ENCODE assay signal across 14 cellular contexts in genomic region chr16:70582280-70582978, GRCh38. TPM values are rescaled to one million over a fixed set of nuclear protein-coding genes. Genes with fewer than 3 reads are reported as not detected.
A peak's percentile ranks its signal among the peaks of the same experiment; 100 is the strongest.
DNase-seq lines count a peak whose midpoint lies in the region; FAIRE-seq and TF ChIP-seq lines count a peak whose summit lies in the region.
"Had no signal": no experiment of that assay in that cellular context is flagged by ENCODE, and none has a peak within 500 bp of the region (broad histone marks: within the 10 kb centered on the region; RNA-seq: fewer than 3 reads in every experiment).

No MANE protein-coding gene starts in this region.

- no peaks in the 10 kb centered on the region for H3K9me3 ChIP-seq in GM23248 (ENCODE audit: low read depth)
- H3K9me3 ChIP-seq in WERI-Rb-1 (ENCODE audit: severe bottlenecking): no peaks in the 10 kb centered on the region
- H3K9me3 ChIP-seq in mesenchymal stem cell (ENCODE audit: control insufficient read depth, low read length): no peaks in the 10 kb centered on the region
- no peaks in the 10 kb centered on the region for H3K9me3 ChIP-seq in CD4-positive, alpha-beta memory T cell (ENCODE audit: control insufficient read depth in 1 of 2, low read length in 2 of 2)
- H3K9me3 ChIP-seq: heart left ventricle, SJSA1 had no signal

- peak; percentile 42; the same call in 1 of the 2 replicates for TF ChIP-seq CTCF in WERI-Rb-1 (IDR thresholded peaks at IDR 0.05; ENCODE audit: low read depth, low read length)

- POLR2A ChIA-PET in CD4-positive, alpha-beta memory T cell (lab: Charles Lee; ENCODE audit: partially characterized antibody): no interaction called here

- no peaks in the 10 kb centered on the region for H3F3A ChIP-seq in GM23248 (ENCODE audit: insufficient read depth)

- no peak overlapping the region for H3K27ac ChIP-seq in GM23248
- no peak overlapping the region for H3K27ac ChIP-seq in WERI-Rb-1
- no peak overlapping the region for H3K27ac ChIP-seq in mesenchymal stem cell (ENCODE audit: low read length, poor library complexity, severe bottlenecking)
- H3K27ac ChIP-seq in CD4-positive, alpha-beta memory T cell (ENCODE audit: low read depth, low read length): no peak overlapping the region
- H3K27ac ChIP-seq: heart left ventricle, SJSA1 had no signal

- peak overlapping the region in 1 of 2 experiments; percentile 28 for H3K23ac ChIP-seq in mesenchymal stem cell (ENCODE audit: low read length in 2 of 2)

- FAIRE-seq in RCC 7860 (lab: Jason Lieb, UNC): no peak

- H3K79me1 ChIP-seq in mesenchymal stem cell (replicated peaks; ENCODE audit: low read length, poor library complexity, severe bottlenecking): no peaks in the 10 kb centered on the region

- H3K27ac Mint-ChIP-seq in CD4-positive, alpha-beta memory T cell: peak overlapping the region in 2 of 7 donors; percentile 5 to 77
- H3K27ac Mint-ChIP-seq: stimulated activated naive CD8-positive, alpha-beta T cell treated with anti-CD3 and anti-CD28 coated beads, Interleukin-15, Interleukin-2, amounts not matched to agents 100 ng/mL and 50 ng/mL, for 24 hours had no signal

- H3K4me3 Mint-ChIP-seq in CD4-positive, alpha-beta memory T cell: no peak overlapping the region
- H3K4me3 Mint-ChIP-seq: stimulated activated naive CD8-positive, alpha-beta T cell treated with anti-CD3 and anti-CD28 coated beads, Interleukin-15, Interleukin-2, amounts not matched to agents 100 ng/mL and 50 ng/mL, for 24 hours had no signal

- no peaks in the 10 kb centered on the region for H3K79me2 ChIP-seq in GM23248 (ENCODE audit: insufficient read depth)

- H2BK12ac ChIP-seq in mesenchymal stem cell (ENCODE audit: low read length in 2 of 2): no peak overlapping the region

- H4K8ac ChIP-seq in mesenchymal stem cell (ENCODE audit: low read length): peak overlapping the region; percentile 55

- no peak overlapping the region for H3K9ac ChIP-seq in GM23248
- no peak overlapping the region for H3K9ac ChIP-seq in mesenchymal stem cell (ENCODE audit: low read length)

- no peak overlapping the region for H3K18ac ChIP-seq in mesenchymal stem cell (ENCODE audit: low read depth in 1 of 2, low read length in 2 of 2)

- H3K27me3 Mint-ChIP-seq in CD4-positive, alpha-beta memory T cell: peaks cover 0 to 5% of the 10 kb centered on the region in 2 donors
- H3K27me3 Mint-ChIP-seq: stimulated activated naive CD8-positive, alpha-beta T cell treated with anti-CD3 and anti-CD28 coated beads, Interleukin-15, Interleukin-2, amounts not matched to agents 100 ng/mL and 50 ng/mL, for 24 hours had no signal

- DNase-seq in NCI-H82 (lab: John Stamatoyannopoulos, UW) (peak; percentile 23), NCI-H82 treated with DMSO at 0.1 percent for 48 hours (lab: John Stamatoyannopoulos, UW; ENCODE audit: unreplicated experiment) (no peak), GM23248 (peak; percentile 27), WERI-Rb-1 (no peak), mesenchymal stem cell (no peak), NCI-H1105 treated with DMSO at 0.1 percent for 48 hours (lab: John Stamatoyannopoulos, UW) (no peak), RCC 7860 (ENCODE audit: low spot score) (no peak)
- no peak for DNase-seq in CD4-positive, alpha-beta memory T cell
- DNase-seq: ACHN, heart left ventricle, NCI-H1417 had no signal

- peak overlapping the region in 1 of 2 experiments; percentile 58 for H3K14ac ChIP-seq in mesenchymal stem cell (ENCODE audit: low read length in 2 of 2)

- no peaks in the 10 kb centered on the region for H3K9me2 ChIP-seq in GM23248 (ENCODE audit: insufficient read depth)

- H3K27me3 ChIP-seq in GM23248 (replicated peaks; ENCODE audit: insufficient read depth) (no peaks in the 10 kb centered on the region), WERI-Rb-1 (ENCODE audit: insufficient read depth, low read depth, severe bottlenecking) (no peaks in the 10 kb centered on the region), mesenchymal stem cell (ENCODE audit: control insufficient read depth in 1 of 2, insufficient read depth in 1 of 2, low read length in 2 of 2) (no peaks in the 10 kb centered on the region)
- H3K27me3 ChIP-seq in CD4-positive, alpha-beta memory T cell (ENCODE audit: insufficient read depth, low read length): no peaks in the 10 kb centered on the region
- H3K27me3 ChIP-seq: heart left ventricle, SJSA1 had no signal

- no peak overlapping the region for H4K91ac ChIP-seq in mesenchymal stem cell (ENCODE audit: low read length)

- CTCF ChIA-PET in CD4-positive, alpha-beta memory T cell (lab: Charles Lee; ENCODE audit: partially characterized antibody): no interaction called here

- no peaks in the 10 kb centered on the region for H3K9me3 Mint-ChIP-seq in CD4-positive, alpha-beta memory T cell
- H3K9me3 Mint-ChIP-seq: stimulated activated naive CD8-positive, alpha-beta T cell treated with anti-CD3 and anti-CD28 coated beads, Interleukin-15, Interleukin-2, amounts not matched to agents 100 ng/mL and 50 ng/mL, for 24 hours had no signal

- H3K4me2 ChIP-seq in GM23248 (ENCODE audit: unreplicated experiment) (no peak overlapping the region), mesenchymal stem cell (ENCODE audit: low read length, poor library complexity, severe bottlenecking) (no peak overlapping the region)
- H3K4me2 ChIP-seq: smooth muscle cell had no signal

- WGBS in GM23248 (ENCODE audit: low coverage in 1 of 2, low lambda C conversion rate in 2 of 2, missing lambda C conversion rate in 2 of 2), 2 experiments: 83 to 84% methylated on average over 11 of the region's 11 CpGs
- 86% methylated on average over 11 of the region's 11 CpGs for WGBS in mesenchymal stem cell

- H3K4me1 ChIP-seq in GM23248 (ENCODE audit: insufficient read depth) (peaks cover 4% of the 10 kb centered on the region), mesenchymal stem cell (ENCODE audit: control insufficient read depth, insufficient read depth, low read depth, low read length) (peaks cover 3% of the 10 kb centered on the region)
- H3K4me1 ChIP-seq in CD4-positive, alpha-beta memory T cell (ENCODE audit: insufficient read depth, low read length): no peaks in the 10 kb centered on the region

- H2BK5ac ChIP-seq in mesenchymal stem cell (ENCODE audit: low read depth, low read length, poor library complexity, severe bottlenecking): no peak overlapping the region

- no peak overlapping the region for H2AFZ ChIP-seq in GM23248
- no peak overlapping the region for H2AFZ ChIP-seq in mesenchymal stem cell (ENCODE audit: low read depth, low read length)

- H3K4ac ChIP-seq in mesenchymal stem cell (ENCODE audit: low read depth in 1 of 2, low read length in 2 of 2): no peak overlapping the region

- H3K36me3 ChIP-seq in GM23248 (ENCODE audit: low read depth): no peaks in the 10 kb centered on the region
- H3K36me3 ChIP-seq in WERI-Rb-1: no peaks in the 10 kb centered on the region
- no peaks in the 10 kb centered on the region for H3K36me3 ChIP-seq in mesenchymal stem cell (ENCODE audit: control insufficient read depth in 1 of 2, insufficient read depth in 2 of 2, low read depth in 1 of 2, low read length in 2 of 2)
- no peaks in the 10 kb centered on the region for H3K36me3 ChIP-seq in CD4-positive, alpha-beta memory T cell (ENCODE audit: insufficient read depth, low read length)
- H3K36me3 ChIP-seq: heart left ventricle, SJSA1 had no signal

- intact Hi-C loops in CD4-positive, alpha-beta memory T cell (cut with micrococcal nuclease): no loop called here

- no peak overlapping the region for H2BK120ac ChIP-seq in mesenchymal stem cell (ENCODE audit: low read depth, low read length)

- H3K36me3 Mint-ChIP-seq in CD4-positive, alpha-beta memory T cell: no peaks in the 10 kb centered on the region

- no peaks in the 10 kb centered on the region for H4K20me1 ChIP-seq in GM23248 (ENCODE audit: insufficient read depth)

- in situ Hi-C loops in GM23248 (cut with MboI): no loop called here

- no peaks in the 10 kb centered on the region for H3K4me1 Mint-ChIP-seq in CD4-positive, alpha-beta memory T cell

- H3K4me3 ChIP-seq in GM23248 (no peak overlapping the region), WERI-Rb-1 (ENCODE audit: low read depth, low read length) (no peak overlapping the region), mesenchymal stem cell (ENCODE audit: insufficient read depth in 1 of 2, low read depth in 1 of 2, low read length in 2 of 2) (no peak overlapping the region)
- no peak overlapping the region for H3K4me3 ChIP-seq in CD4-positive, alpha-beta memory T cell (ENCODE audit: low read length in 2 of 2)
- H3K4me3 ChIP-seq: heart left ventricle, SJSA1, smooth muscle cell had no signal

- H2AK5ac ChIP-seq in mesenchymal stem cell (ENCODE audit: low read length, severe bottlenecking): no peak overlapping the region

- no peak overlapping the region for H2BK15ac ChIP-seq in mesenchymal stem cell (ENCODE audit: low read depth, poor library complexity, severe bottlenecking)

RNA-seq across cellular contexts. Expression of gene SF3B3, which starts 58.8 kb away (rescaled TPM):
- 69.3 and 166 TPM in 2 replicates for total RNA-seq in GM23248 (2014; rRNA removed; shearing (Covaris generic))
- 185 TPM in 2 replicates for polyA plus RNA-seq in GM23248 (2016; fragmentation: Nextera tagmentation; extraction: Ambion mirVana)
- 72.0 TPM for polyA plus RNA-seq in mesenchymal stem cell (2013, experiment 1 of 2)
- 74.7 TPM for polyA plus RNA-seq in mesenchymal stem cell (2013, experiment 2 of 2)
- total RNA-seq in CD4-positive, alpha-beta memory T cell: 100 to 1,000 TPM; 289 to 291 TPM
- polyA plus RNA-seq in CD4-positive, alpha-beta memory T cell: 100 to 1,000 TPM; 105 to 149 TPM

RNA-seq across cellular contexts. Expression of gene COG4, which starts 59.1 kb away (rescaled TPM):
- total RNA-seq in GM23248 (2014; rRNA removed; shearing (Covaris generic)): 66.4 and 83.2 TPM in 2 replicates
- 59.0 and 60.6 TPM in 2 replicates for polyA plus RNA-seq in GM23248 (2016; fragmentation: Nextera tagmentation; extraction: Ambion mirVana)
- polyA plus RNA-seq in mesenchymal stem cell (2013, experiment 1 of 2): 31.1 TPM
- polyA plus RNA-seq in mesenchymal stem cell (2013, experiment 2 of 2): 32.7 TPM
- total RNA-seq in CD4-positive, alpha-beta memory T cell: 10 to 100 TPM; 66.5 to 68.9 TPM
- 10 to 100 TPM; 37.0 to 70.4 TPM for polyA plus RNA-seq in CD4-positive, alpha-beta memory T cell

Comparison
In these comparisons a context has a peak if more than half of its experiments do, and no peak if none do; other contexts are left out.
1. DNase-seq: peak in NCI-H82 (single experiment) and GM23248 (single experiment); none in NCI-H82 treated with DMSO at 0.1 percent for 48 hours (single experiment), WERI-Rb-1 (single experiment), mesenchymal stem cell (single experiment), NCI-H1105 treated with DMSO at 0.1 percent for 48 hours (single experiment), RCC 7860 (single experiment) and CD4-positive, alpha-beta memory T cell (0 of 5).